In genomic region chr11:74179234-74180126, GRCh38 we compare ENCODE assay signal across 19 cellular contexts. TPM values are rescaled to one million over a fixed set of nuclear protein-coding genes. Genes with fewer than 3 reads are reported as not detected.
DNase-seq lines count a peak whose midpoint lies in the region; ATAC-seq lines count a peak whose summit lies in the region.
"Had no signal": no experiment of that assay in that cellular context is flagged by ENCODE, and none has a peak within 500 bp of the region (broad histone marks: within the 10 kb centered on the region; RNA-seq: fewer than 3 reads in every experiment).

No MANE protein-coding gene starts in this region.

- H3K4me3 Mint-ChIP-seq in activated T-helper 17 cell treated with anti-CD3 and anti-CD28 coated beads, Interleukin-2, amount 50 U/mL, for 72 hours = no peak overlapping the region
- H3K4me3 Mint-ChIP-seq: activated B cell treated with CpG ODN at 0.5 μM for 24 hours; activated naive CD8-positive, alpha-beta T cell treated with anti-CD3 and anti-CD28 coated beads for 36 hours; CD14-positive monocyte had no signal

- H3K36me3 Mint-ChIP-seq in activated T-helper 17 cell treated with anti-CD3 and anti-CD28 coated beads, Interleukin-2, amount 50 U/mL, for 72 hours (ENCODE audit: low read depth) = peaks cover 55% of the 10 kb centered on the region

- peaks cover 20% of the 10 kb centered on the region for H3K4me1 Mint-ChIP-seq in activated T-helper 17 cell treated with anti-CD3 and anti-CD28 coated beads, Interleukin-2, amount 50 U/mL, for 72 hours
- H3K4me1 Mint-ChIP-seq: activated B cell treated with CpG ODN at 0.5 μM for 24 hours had no signal

- H3K9me3 Mint-ChIP-seq in activated T-helper 17 cell treated with anti-CD3 and anti-CD28 coated beads, Interleukin-2, amount 50 U/mL, for 72 hours = no peaks in the 10 kb centered on the region
- H3K9me3 Mint-ChIP-seq: activated B cell treated with CpG ODN at 0.5 μM for 24 hours; activated naive CD8-positive, alpha-beta T cell treated with anti-CD3 and anti-CD28 coated beads for 36 hours; CD14-positive monocyte had no signal

- ATAC-seq in activated T-helper 17 cell treated with anti-CD3 and anti-CD28 coated beads, Interleukin-2, amount 50 U/mL, for 72 hours (replicated peaks) = peak; percentile 89
- ATAC-seq in HG03095 (IDR thresholded peaks at IDR 0.05; ENCODE audit: unreplicated experiment) (no peak), GM18511 (IDR thresholded peaks at IDR 0.05; ENCODE audit: unreplicated experiment) (no peak)
- ATAC-seq: mucosa of descending colon; stimulated activated naive CD8-positive, alpha-beta T cell treated with anti-CD3 and anti-CD28 coated beads, Interleukin-15, Interleukin-2, amounts not matched to agents 100 U/mL and 50 U/mL, for 24 hours had no signal

- peak; percentile 18 for DNase-seq in A172 (ENCODE audit: low spot score)
- DNase-seq in Caki2 (ENCODE audit: low read depth) = peak; percentile 6
- DNase-seq in fibroblast of peridontal ligament (ENCODE audit: extremely low read depth) = peak; percentile 29
- no peak for DNase-seq in NCI-H1694 treated with DMSO at 0.1 percent for 48 hours (lab: John Stamatoyannopoulos, UW)
- no peak for DNase-seq in GOT3 (lab: John Stamatoyannopoulos, UW)
- DNase-seq: activated B cell treated with CpG ODN at 0.5 μM for 24 hours; activated naive CD8-positive, alpha-beta T cell treated with anti-CD3 and anti-CD28 coated beads for 36 hours; heart left ventricle; kidney; mucosa of descending colon; NCI-H526; RPMI8226; spleen; stimulated activated naive CD8-positive, alpha-beta T cell treated with anti-CD3 and anti-CD28 coated beads, Interleukin-15, Interleukin-2, amounts not matched to agents 100 U/mL and 50 U/mL, for 24 hours; uterus had no signal

- H3K27ac Mint-ChIP-seq in activated T-helper 17 cell treated with anti-CD3 and anti-CD28 coated beads, Interleukin-2, amount 50 U/mL, for 72 hours = no peak overlapping the region
- H3K27ac Mint-ChIP-seq: activated B cell treated with CpG ODN at 0.5 μM for 24 hours; activated naive CD8-positive, alpha-beta T cell treated with anti-CD3 and anti-CD28 coated beads for 36 hours; CD14-positive monocyte had no signal

- in situ Hi-C loops in Caki2 (cut with HindIII; ENCODE audit: low pct_unique_long_range_greater_than_20kb, low sequenced_read_pairs) = no loop called here

- no peaks in the 10 kb centered on the region for H3K27me3 Mint-ChIP-seq in activated T-helper 17 cell treated with anti-CD3 and anti-CD28 coated beads, Interleukin-2, amount 50 U/mL, for 72 hours
- H3K27me3 Mint-ChIP-seq: activated B cell treated with CpG ODN at 0.5 μM for 24 hours; activated naive CD8-positive, alpha-beta T cell treated with anti-CD3 and anti-CD28 coated beads for 36 hours had no signal

RNA-seq across cellular contexts. Expression of gene PPME1, which starts 8.4 kb away (rescaled TPM):
- total RNA-seq in A172 (2014; rRNA removed; shearing (Covaris generic)) = 219 and 294 TPM in 2 replicates
- 92.8 and 103 TPM in 2 replicates for total RNA-seq in Caki2 (2014; rRNA removed; shearing (Covaris generic); ENCODE audit: low replicate concordance)
- 10 to 100 TPM; 47.9 to 98.5 TPM for total RNA-seq in activated T-helper 17 cell treated with anti-CD3 and anti-CD28 coated beads, Interleukin-2, amount 50 U/mL, for 72 hours

RNA-seq across cellular contexts. Expression of gene C2CD3, which starts 8.7 kb away (rescaled TPM):
- total RNA-seq in A172 (2014; rRNA removed; shearing (Covaris generic)) = 49.2 and 54.2 TPM in 2 replicates
- 28.4 and 32.4 TPM in 2 replicates for total RNA-seq in Caki2 (2014; rRNA removed; shearing (Covaris generic); ENCODE audit: low replicate concordance)
- total RNA-seq in activated T-helper 17 cell treated with anti-CD3 and anti-CD28 coated beads, Interleukin-2, amount 50 U/mL, for 72 hours = 10 to 100 TPM; 35.3 to 37.9 TPM

Comparison
In these comparisons a context has a peak if more than half of its experiments do, and no peak if none do; other contexts are left out.
1. DNase-seq: peak in A172 (single experiment), Caki2 (single experiment) and fibroblast of peridontal ligament (single experiment); none in NCI-H1694 treated with DMSO at 0.1 percent for 48 hours (single experiment) and GOT3 (single experiment).